In genomic region chr10:20888620-20889337, GRCh38 we compare ENCODE assay signal across 17 cellular contexts. TPM values are rescaled to one million over a fixed set of nuclear protein-coding genes. Genes with fewer than 3 reads are reported as not detected.
DNase-seq lines count a peak whose midpoint lies in the region; TF ChIP-seq lines count a peak whose summit lies in the region.
"Had no signal": no experiment of that assay in that cellular context is flagged by ENCODE, and none has a peak within 500 bp of the region (broad histone marks: within the 10 kb centered on the region; RNA-seq: fewer than 3 reads in every experiment).

No MANE protein-coding gene starts in this region.

- H3K27me3 ChIP-seq in left ventricle myocardium inferior (ENCODE audit: low read depth) (no peaks in the 10 kb centered on the region), neural progenitor cell (no peaks in the 10 kb centered on the region)
- H3K27me3 ChIP-seq: pancreas had no signal

- H3K27ac ChIP-seq in left ventricle myocardium inferior (replicated peaks): peak overlapping the region; percentile 91
- no peak overlapping the region for H3K27ac ChIP-seq in neural progenitor cell
- H3K27ac ChIP-seq: pancreas, skin epidermis had no signal

- H4K20me1 ChIP-seq in neural progenitor cell (ENCODE audit: low read depth): no peaks in the 10 kb centered on the region

- H3K27me3 Mint-ChIP-seq in chondrocyte (ENCODE audit: low read depth): peaks cover 6% of the 10 kb centered on the region
- H3K27me3 Mint-ChIP-seq in neural progenitor cell (ENCODE audit: insufficient read depth, low read depth): no peaks in the 10 kb centered on the region
- H3K27me3 Mint-ChIP-seq: activated naive CD4-positive, alpha-beta T cell treated with anti-CD3 and anti-CD28 coated beads, Interleukin-2, amount 10 ng/mL, durations not matched to agents 7 days and 5 days; T-helper 17 cell had no signal

- H3K79me2 ChIP-seq in neural progenitor cell (ENCODE audit: low read depth): no peaks in the 10 kb centered on the region

- H3K36me3 ChIP-seq in left ventricle myocardium inferior (peaks cover 4% of the 10 kb centered on the region), neural progenitor cell (no peaks in the 10 kb centered on the region)
- H3K36me3 ChIP-seq: pancreas had no signal

- H3K9me3 ChIP-seq in left ventricle myocardium inferior (replicated peaks) (no peaks in the 10 kb centered on the region), neural progenitor cell (ENCODE audit: low read depth) (no peaks in the 10 kb centered on the region)
- H3K9me3 ChIP-seq: pancreas had no signal

- H3K4me1 ChIP-seq in left ventricle myocardium inferior: peaks cover 31% of the 10 kb centered on the region
- peaks cover 13% of the 10 kb centered on the region for H3K4me1 ChIP-seq in neural progenitor cell
- H3K4me1 ChIP-seq: pancreas had no signal

- no peak overlapping the region for H3K9ac ChIP-seq in neural progenitor cell

- H3K27ac Mint-ChIP-seq in chondrocyte (ENCODE audit: unreplicated experiment): no peak overlapping the region
- H3K27ac Mint-ChIP-seq in neural progenitor cell: no peak overlapping the region
- H3K27ac Mint-ChIP-seq: activated naive CD4-positive, alpha-beta T cell treated with anti-CD3 and anti-CD28 coated beads, Interleukin-2, amount 10 ng/mL, durations not matched to agents 7 days and 5 days; T-helper 17 cell had no signal

- H3K4me3 ChIP-seq in left ventricle myocardium inferior (peak overlapping the region; percentile 67), neural progenitor cell (no peak overlapping the region)
- H3K4me3 ChIP-seq: pancreas, skin epidermis had no signal

- H3K9me3 Mint-ChIP-seq in chondrocyte (ENCODE audit: low read depth): no peaks in the 10 kb centered on the region
- H3K9me3 Mint-ChIP-seq in neural progenitor cell: no peaks in the 10 kb centered on the region
- H3K9me3 Mint-ChIP-seq: activated naive CD4-positive, alpha-beta T cell treated with anti-CD3 and anti-CD28 coated beads, Interleukin-2, amount 10 ng/mL, durations not matched to agents 7 days and 5 days had no signal

- intact Hi-C loops in left ventricle myocardium inferior (cut with micrococcal nuclease) (no loop called here), cardiac septum (cut with DNase I) (no loop called here)

- H3K4me1 Mint-ChIP-seq in chondrocyte (ENCODE audit: low read depth): peaks cover 7% of the 10 kb centered on the region
- peaks cover 13% of the 10 kb centered on the region for H3K4me1 Mint-ChIP-seq in neural progenitor cell
- H3K4me1 Mint-ChIP-seq: activated naive CD4-positive, alpha-beta T cell treated with anti-CD3 and anti-CD28 coated beads, Interleukin-2, amount 10 ng/mL, durations not matched to agents 7 days and 5 days; T-helper 17 cell had no signal

- TF ChIP-seq CTCF in left ventricle myocardium inferior (IDR thresholded peaks at IDR 0.05; ENCODE audit: borderline replicate concordance) (no peak), chondrocyte (IDR thresholded peaks at IDR 0.05) (peak; percentile 58), neural progenitor cell (IDR thresholded peaks at IDR 0.05) (peak; percentile 9)

- H3K4me2 ChIP-seq in neural progenitor cell: no peak overlapping the region

- H3K4me3 Mint-ChIP-seq in chondrocyte (ENCODE audit: unreplicated experiment) (no peak overlapping the region), neural progenitor cell (no peak overlapping the region)
- H3K4me3 Mint-ChIP-seq: activated naive CD4-positive, alpha-beta T cell treated with anti-CD3 and anti-CD28 coated beads, Interleukin-2, amount 10 ng/mL, durations not matched to agents 7 days and 5 days; T-helper 17 cell had no signal

- no peaks in the 10 kb centered on the region for H3K36me3 Mint-ChIP-seq in chondrocyte (ENCODE audit: low read depth)
- H3K36me3 Mint-ChIP-seq in neural progenitor cell: peaks cover 19% of the 10 kb centered on the region
- H3K36me3 Mint-ChIP-seq: activated naive CD4-positive, alpha-beta T cell treated with anti-CD3 and anti-CD28 coated beads, Interleukin-2, amount 10 ng/mL, durations not matched to agents 7 days and 5 days had no signal

- peaks cover 5% of the 10 kb centered on the region for H3F3A ChIP-seq in neural progenitor cell (ENCODE audit: low read depth)

- DNase-seq in left ventricle myocardium inferior (no peak), cardiac septum (ENCODE audit: low spot score) (no peak), NCI-H69 (lab: John Stamatoyannopoulos, UW) (peak; percentile 79), chondrocyte (ENCODE audit: low spot score) (no peak), neural progenitor cell (ENCODE audit: low spot score) (no peak), kidney tubule cell (ENCODE audit: low spot score) (no peak), SIG-M5 treated with dmso at 0.1 percent for 504 hours (lab: John Stamatoyannopoulos, UW; ENCODE audit: unreplicated experiment) (no peak)
- no peak for DNase-seq in activated CD4-positive, CD25-positive, alpha-beta regulatory T cell (lab: John Stamatoyannopoulos, UW)
- DNase-seq: activated CD4-positive, alpha-beta T cell treated with anti-CD3 and anti-CD28 coated beads for 4 hours; activated naive CD4-positive, alpha-beta T cell treated with anti-CD3 and anti-CD28 coated beads, Interleukin-2, amount 10 ng/mL, durations not matched to agents 7 days and 5 days; effector memory CD4-positive, alpha-beta T cell; NCI-H1048; NCI-H446; pancreas; stimulated activated naive CD4-positive, alpha-beta T cell treated with Interleukin-2 at 50 U/mL for 16 hours; T-helper 17 cell had no signal

- H2AFZ ChIP-seq in neural progenitor cell (replicated peaks): no peak overlapping the region

RNA-seq across cellular contexts. Expression of gene NEBL, which starts 8.3 kb away (rescaled TPM):
- total RNA-seq in left ventricle myocardium inferior (805 TPM), cardiac septum (597 TPM), chondrocyte (1.8 to 2.4 TPM (median 2.0 TPM) in 3 replicates), neural progenitor cell (ENCODE audit: low replicate concordance) (52.8 and 77.6 TPM in 2 replicates)
- total RNA-seq: T-helper 17 cell had no signal

Comparison
In these comparisons a context has a peak if more than half of its experiments do, and no peak if none do; other contexts are left out.
1. RNA of gene NEBL, which starts 8.3 kb away (total RNA-seq): 805 TPM in left ventricle myocardium inferior (single experiment), 597 TPM in cardiac septum (single experiment) and 52.8 to 77.6 TPM in neural progenitor cell; 1.8 to 2.4 TPM in chondrocyte; every median in the first group is over 10 times any median in the second.